Comparison of ENCODE assay signal across 18 cellular contexts in the genomic region with DNA sequence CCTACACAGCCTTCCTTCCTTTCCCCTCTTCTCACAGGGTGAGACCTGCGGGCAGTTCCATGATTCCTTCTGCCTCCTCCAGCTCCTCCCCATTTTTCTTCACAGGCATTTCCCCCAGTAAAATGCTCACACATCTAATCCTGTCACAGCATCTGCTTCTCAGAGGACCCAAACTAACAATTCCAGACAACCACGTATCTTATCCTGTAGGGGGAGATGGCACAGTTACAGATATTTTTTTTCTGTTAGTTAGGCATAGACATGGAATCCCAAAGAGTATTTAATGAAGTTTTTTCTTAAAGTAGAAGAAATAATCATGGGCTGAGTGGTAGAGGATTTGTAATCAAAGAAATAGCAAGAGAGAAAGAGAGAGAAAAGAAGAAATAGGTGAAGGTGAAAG.
"Had no signal": no experiment of that assay in that cellular context is flagged by ENCODE, and none has a peak within 500 bp of the region (broad histone marks: within the 10 kb centered on the region; RNA-seq: fewer than 3 reads in every experiment).

No MANE protein-coding gene starts in this region.

- ATAC-seq: left lobe of liver; stimulated activated naive CD8-positive, alpha-beta T cell treated with anti-CD3 and anti-CD28 coated beads, Interleukin-15, Interleukin-2, amounts not matched to agents 100 U/mL and 50 U/mL, for 24 hours; upper lobe of right lung had no signal

- H3K9me3 ChIP-seq: neutrophil, ovary, prostate gland had no signal

- H3K27ac ChIP-seq: coronary artery, neutrophil, ovary, prostate gland, upper lobe of right lung, VCaP had no signal

- H3K36me3 ChIP-seq: neutrophil, ovary, prostate gland, upper lobe of right lung had no signal

- H3K27me3 ChIP-seq: neutrophil, ovary, upper lobe of right lung had no signal

- H3K4me3 ChIP-seq: coronary artery, lung, ovary, prostate gland, upper lobe of right lung had no signal

- DNase-seq: activated CD4-positive, alpha-beta T cell treated with anti-CD3 and anti-CD28 coated beads, Interleukin-2, amount 50 U/mL, for 1 hour; activated CD4-positive, CD25-positive, alpha-beta regulatory T cell treated with anti-CD3 and anti-CD28 coated beads, Interleukin-2, amount 50 U/mL, for 72 hours; activated naive CD8-positive, alpha-beta T cell treated with anti-CD3 and anti-CD28 coated beads for 36 hours; activated T-cell treated with anti-CD3 and anti-CD28 coated beads, Interleukin-2, amount 50 U/mL, for 1 hour; cerebellar nuclear complex; immature natural killer cell; midbrain; ovary; stimulated activated CD4-positive, alpha-beta T cell treated with anti-CD3 and anti-CD28 coated beads, Interleukin-12 subunit alpha, Interleukin-12 subunit beta, amount 100 ng/mL, for 4 hours; stimulated activated CD4-positive, alpha-beta T cell treated with anti-CD3 and anti-CD28 coated beads, Interleukin-4, amount 100 ng/mL, for 4 hours; stimulated activated naive CD8-positive, alpha-beta T cell treated with anti-CD3 and anti-CD28 coated beads, Interleukin-15, Interleukin-2, amounts not matched to agents 100 U/mL and 50 U/mL, for 24 hours; upper lobe of right lung had no signal

- H3K4me1 ChIP-seq: prostate gland, upper lobe of right lung had no signal
